ENCODE assay signal across 26 cellular contexts in the genomic region with DNA sequence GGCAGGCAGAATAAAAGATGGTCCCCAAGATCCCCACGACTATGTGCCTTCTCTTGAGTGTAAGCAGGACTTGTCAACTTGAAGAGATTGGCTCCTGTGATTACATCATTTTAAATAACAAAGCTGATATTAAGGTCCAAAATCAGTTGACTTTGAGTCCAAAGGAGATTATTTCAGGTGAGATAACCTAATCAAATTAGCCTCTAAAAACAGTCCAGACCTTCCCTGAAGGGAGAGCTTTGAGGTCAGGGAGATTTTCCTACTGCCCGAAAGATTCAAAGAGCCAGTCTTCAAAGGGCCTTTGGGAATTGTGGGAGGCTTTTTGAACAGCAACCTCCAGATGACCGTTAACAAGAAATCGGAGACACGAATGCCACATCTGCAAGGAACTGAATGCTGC. TPM values are rescaled to one million over a fixed set of nuclear protein-coding genes. Genes with fewer than 3 reads are reported as not detected.
"Had no signal": no experiment of that assay in that cellular context is flagged by ENCODE, and none has a peak within 500 bp of the region (broad histone marks: within the 10 kb centered on the region; RNA-seq: fewer than 3 reads in every experiment).

No MANE protein-coding gene starts in this region.

- H3K4me1 ChIP-seq: left lung, lower lobe of right lung, right atrium auricular region, spleen, suprapubic skin, tibial artery, uterus had no signal

- H3K27me3 Mint-ChIP-seq: naive B cell; progenitor cell of endocrine pancreas; stimulated activated naive CD8-positive, alpha-beta T cell treated with anti-CD3 and anti-CD28 coated beads, Interleukin-15, Interleukin-2, amounts not matched to agents 100 ng/mL and 50 ng/mL, for 24 hours had no signal

- H3K36me3 ChIP-seq: left lung, lower lobe of right lung, ovary, right atrium auricular region, sigmoid colon, spleen, suprapubic skin, thoracic aorta, tibial artery, uterus had no signal

- DNase-seq: hypothalamus; immature natural killer cell; kidney; left colon; left lung; lower lobe of right lung; mammary epithelial cell; mesenchymal stem cell; naive B cell; natural killer cell; nephron progenitor cell; ovary; sigmoid colon; small intestine; spleen; stimulated activated CD4-positive, alpha-beta T cell treated with anti-CD3 and anti-CD28 coated beads, Interleukin-4, amount 100 ng/mL, for 24 hours; stimulated activated naive CD4-positive, alpha-beta T cell; tibial artery; trophoblast cell; uterus had no signal

- H3K27me3 ChIP-seq: left lung, ovary, right atrium auricular region, sigmoid colon, spleen, suprapubic skin, tibial artery, uterus had no signal

- H3K4me1 Mint-ChIP-seq: immature natural killer cell; naive B cell; natural killer cell; stimulated activated effector memory CD8-positive, alpha-beta T cell treated with anti-CD3 and anti-CD28 coated beads, Interleukin-12 subunit alpha, Interleukin-12 subunit beta, amount 100 ng/mL, for 72 hours had no signal

- H3K27ac ChIP-seq: left lung, lower lobe of right lung, ovary, right atrium auricular region, sigmoid colon, spleen, suprapubic skin, thoracic aorta, tibial artery, uterus had no signal

- H3K4me3 Mint-ChIP-seq: immature natural killer cell; naive B cell; natural killer cell; nephron progenitor cell; stimulated activated effector memory CD8-positive, alpha-beta T cell treated with anti-CD3 and anti-CD28 coated beads, Interleukin-12 subunit alpha, Interleukin-12 subunit beta, amount 100 ng/mL, for 72 hours; stimulated activated naive CD8-positive, alpha-beta T cell treated with anti-CD3 and anti-CD28 coated beads, Interleukin-15, Interleukin-2, amounts not matched to agents 100 ng/mL and 50 ng/mL, for 24 hours had no signal

- H3K4me3 ChIP-seq: left lung, lower lobe of right lung, ovary, right atrium auricular region, sigmoid colon, spleen, suprapubic skin, thoracic aorta, tibial artery, uterus had no signal

- H3K9me3 ChIP-seq: left lung, lower lobe of right lung, ovary, right atrium auricular region, sigmoid colon, spleen, suprapubic skin, thoracic aorta, tibial artery, uterus had no signal

- ATAC-seq: left colon; left lung; lower lobe of right lung; natural killer cell; stimulated activated effector memory CD8-positive, alpha-beta T cell treated with anti-CD3 and anti-CD28 coated beads, Interleukin-12 subunit alpha, Interleukin-12 subunit beta, amount 100 ng/mL, for 72 hours had no signal

- H3K36me3 Mint-ChIP-seq: naive B cell; stimulated activated effector memory CD8-positive, alpha-beta T cell treated with anti-CD3 and anti-CD28 coated beads, Interleukin-12 subunit alpha, Interleukin-12 subunit beta, amount 100 ng/mL, for 72 hours had no signal

- H3K9me3 Mint-ChIP-seq: naive B cell, nephron progenitor cell had no signal

- H3K27ac Mint-ChIP-seq: immature natural killer cell; naive B cell; natural killer cell; nephron progenitor cell; progenitor cell of endocrine pancreas; stimulated activated effector memory CD8-positive, alpha-beta T cell treated with anti-CD3 and anti-CD28 coated beads, Interleukin-12 subunit alpha, Interleukin-12 subunit beta, amount 100 ng/mL, for 72 hours; stimulated activated naive CD8-positive, alpha-beta T cell treated with anti-CD3 and anti-CD28 coated beads, Interleukin-15, Interleukin-2, amounts not matched to agents 100 ng/mL and 50 ng/mL, for 24 hours had no signal

RNA-seq across cellular contexts. Expression of gene NCAM2, which starts 51.5 kb away (rescaled TPM):
- total RNA-seq: natural killer cell had no signal
- polyA plus RNA-seq: mammary epithelial cell had no signal
